In the genomic region with DNA sequence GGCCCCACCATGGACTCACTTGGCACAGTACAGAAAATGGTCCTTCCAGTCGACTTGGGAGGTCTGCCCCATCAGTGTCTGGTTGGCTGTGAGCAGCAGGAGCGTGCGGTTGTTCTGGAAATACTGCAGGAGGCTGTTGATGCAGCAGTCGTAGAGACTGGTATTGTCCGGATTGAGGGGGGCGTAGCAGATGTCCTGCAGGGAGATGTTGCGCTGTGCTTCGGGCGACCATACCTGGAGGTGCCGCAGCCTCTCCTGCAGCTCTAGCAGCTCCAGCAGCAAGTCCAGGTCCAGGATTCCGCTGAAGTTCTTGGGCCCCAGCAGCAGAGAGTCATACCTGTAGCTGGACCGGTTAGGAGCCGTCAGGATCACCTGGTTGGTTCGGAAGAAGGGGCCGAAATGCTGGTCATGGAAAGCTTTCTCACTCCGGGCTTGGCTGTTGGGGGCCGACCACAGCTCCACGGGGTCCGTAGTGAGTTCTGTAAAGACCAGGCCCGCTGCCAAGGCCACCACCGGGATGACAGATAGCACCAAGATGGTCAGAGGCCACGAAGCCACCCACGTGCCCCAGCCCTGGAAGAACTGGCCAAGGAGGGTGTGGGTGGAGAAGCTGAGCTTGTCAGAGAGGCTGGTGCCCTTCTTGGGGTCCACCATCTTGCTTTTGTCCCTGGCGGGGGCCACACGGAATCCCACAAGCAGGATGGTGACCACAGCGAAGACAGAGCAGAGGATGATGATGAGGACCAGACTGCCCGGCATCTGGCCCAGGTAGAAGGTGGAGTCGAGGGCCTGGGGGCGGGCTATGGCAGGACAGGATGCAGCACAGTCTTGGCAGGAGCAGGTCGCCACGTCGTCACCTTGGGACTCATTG, we compare ENCODE assay signal across 23 cellular contexts. TPM values are rescaled to one million over a fixed set of nuclear protein-coding genes. Genes with fewer than 3 reads are reported as not detected.
"Had no signal": no experiment of that assay in that cellular context is flagged by ENCODE, and none has a peak within 500 bp of the region (broad histone marks: within the 10 kb centered on the region; RNA-seq: fewer than 3 reads in every experiment).

No MANE protein-coding gene starts in this region.

- H3K36me3 ChIP-seq: gastrocnemius medialis, heart left ventricle, vagina had no signal

- FAIRE-seq: colon, endometrium had no signal

- H3K27ac ChIP-seq: body of pancreas, dorsolateral prefrontal cortex, gastrocnemius medialis, heart left ventricle, psoas muscle, skin epidermis, vagina had no signal

- H3K9me3 ChIP-seq: body of pancreas, gastrocnemius medialis, heart left ventricle, mucosa of descending colon, psoas muscle, vagina had no signal

- DNase-seq: activated CD4-positive, alpha-beta memory T cell treated with anti-CD3 and anti-CD28 coated beads for 36 hours; activated naive CD4-positive, alpha-beta T cell treated with anti-CD3 and anti-CD28 coated beads for 36 hours; body of pancreas; dorsolateral prefrontal cortex; erythroblast; gastrocnemius medialis; heart left ventricle; left ventricle myocardium superior; mesenchymal stem cell; mucosa of descending colon; naive B cell; psoas muscle; right cardiac atrium; stimulated activated CD4-positive, alpha-beta T cell treated with anti-CD3 and anti-CD28 coated beads, Interleukin-15, amount 100 ng/mL, for 24 hours; stimulated activated CD4-positive, alpha-beta T cell treated with anti-CD3 and anti-CD28 coated beads, Interleukin-2, amount 100 ng/mL, for 48 hours; trophoblast cell had no signal

- H3K27me3 ChIP-seq: body of pancreas, dorsolateral prefrontal cortex, gastrocnemius medialis, heart left ventricle, vagina had no signal

- ATAC-seq: body of pancreas, gastrocnemius medialis, heart left ventricle, left ventricle myocardium superior, mucosa of descending colon, psoas muscle, right cardiac atrium had no signal

- H3K4me1 ChIP-seq: body of pancreas, gastrocnemius medialis, heart left ventricle, psoas muscle, vagina had no signal

- H3K4me3 ChIP-seq: body of pancreas, dorsolateral prefrontal cortex, gastrocnemius medialis, heart left ventricle, mucosa of descending colon, psoas muscle, skin epidermis, vagina had no signal

RNA-seq across cellular contexts. Expression of gene NPC1L1, which starts 2.1 kb away (rescaled TPM):
- total RNA-seq: activated naive CD4-positive, alpha-beta T cell treated with anti-CD3 and anti-CD28 coated beads for 36 hours; left ventricle myocardium superior; osteocyte; T-helper 2 cell treated with Interferon-gamma antibody and Interleukin-4, amounts not matched to agents 100 ng/mL and 5 ng/mL, for 36 hours; temporal lobe had no signal
